ENCODE assay signal across 25 cellular contexts in genomic region chr1:202405928-202406327, GRCh38. TPM values are rescaled to one million over a fixed set of nuclear protein-coding genes. Genes with fewer than 3 reads are reported as not detected.
DNase-seq lines count a peak whose midpoint lies in the region; ATAC-seq and TF ChIP-seq lines count a peak whose summit lies in the region.
"Had no signal": no experiment of that assay in that cellular context is flagged by ENCODE, and none has a peak within 500 bp of the region (broad histone marks: within the 10 kb centered on the region; RNA-seq: fewer than 3 reads in every experiment).

No MANE protein-coding gene starts in this region.

- DNase-seq in M059J (ENCODE audit: low read depth) (peak; percentile 7), cerebellar nuclear complex (lab: John Stamatoyannopoulos, UW) (peak; percentile 27 to 79), left ventricle myocardium superior (no peak), gastrocnemius medialis (peak; percentile 71 to 73), mucosa of gallbladder (ENCODE audit: low spot score) (no peak), upper lobe of left lung (no peak)
- DNase-seq in naive thymus-derived CD4-positive, alpha-beta T cell: no peak
- DNase-seq: activated CD4-positive, alpha-beta memory T cell treated with anti-CD3 and anti-CD28 coated beads for 36 hours; activated CD8-positive, alpha-beta memory T cell treated with anti-CD3 and anti-CD28 coated beads, Interleukin-2, amount 50 U/mL, for 48 hours; DND-41; glutamatergic neuron; kidney; NCI-H1105; NCI-H2029 treated with DMSO at 0.1 percent for 48 hours; NCI-H69; posterior cingulate gyrus; stomach; T-helper 1 cell; trophoblast cell had no signal

- peaks cover 0 to 21% (median 18%) of the 10 kb centered on the region in 7 donors for H3K4me1 Mint-ChIP-seq in naive thymus-derived CD4-positive, alpha-beta T cell
- H3K4me1 Mint-ChIP-seq: neural crest cell had no signal

- TF ChIP-seq POLR2A in gastrocnemius medialis (IDR thresholded peaks at IDR 0.05) (peak in 1 of 2 donors; percentile 70), upper lobe of left lung (IDR thresholded peaks at IDR 0.05) (no peak)

- no peaks in the 10 kb centered on the region for H3K9me3 ChIP-seq in gastrocnemius medialis
- no peaks in the 10 kb centered on the region for H3K9me3 ChIP-seq in naive thymus-derived CD4-positive, alpha-beta T cell (ENCODE audit: control insufficient read depth in 2 of 3, low read length in 3 of 3)
- H3K9me3 ChIP-seq in upper lobe of left lung: no peaks in the 10 kb centered on the region
- H3K9me3 ChIP-seq: stomach had no signal

- peak overlapping the region; percentile 86 to 98 (median 92) for H3K27ac ChIP-seq in gastrocnemius medialis
- no peak overlapping the region for H3K27ac ChIP-seq in naive thymus-derived CD4-positive, alpha-beta T cell (ENCODE audit: low read depth, low read length)
- no peak overlapping the region for H3K27ac ChIP-seq in upper lobe of left lung
- H3K27ac ChIP-seq: C4-2B, skin epidermis, stomach had no signal

- no peaks in the 10 kb centered on the region for H3K27me3 Mint-ChIP-seq in naive thymus-derived CD4-positive, alpha-beta T cell
- H3K27me3 Mint-ChIP-seq: activated CD4-positive, alpha-beta memory T cell treated with anti-CD3 and anti-CD28 coated beads for 36 hours; activated naive CD4-positive, alpha-beta T cell treated with anti-CD3 and anti-CD28 coated beads, Interleukin-2, amount 50 U/mL, for 24 hours; activated T-helper 17 cell treated with anti-CD3 and anti-CD28 coated beads, Interleukin-2, amount 50 U/mL, for 72 hours had no signal

- H3K4me3 Mint-ChIP-seq in naive thymus-derived CD4-positive, alpha-beta T cell: no peak overlapping the region
- H3K4me3 Mint-ChIP-seq: activated CD4-positive, alpha-beta memory T cell treated with anti-CD3 and anti-CD28 coated beads for 36 hours; activated naive CD4-positive, alpha-beta T cell treated with anti-CD3 and anti-CD28 coated beads, Interleukin-2, amount 50 U/mL, for 24 hours; activated T-helper 17 cell treated with anti-CD3 and anti-CD28 coated beads, Interleukin-2, amount 50 U/mL, for 72 hours; neural crest cell had no signal

- H3K36me3 Mint-ChIP-seq in naive thymus-derived CD4-positive, alpha-beta T cell: no peaks in the 10 kb centered on the region
- H3K36me3 Mint-ChIP-seq: activated CD4-positive, alpha-beta memory T cell treated with anti-CD3 and anti-CD28 coated beads for 36 hours; activated naive CD4-positive, alpha-beta T cell treated with anti-CD3 and anti-CD28 coated beads, Interleukin-2, amount 50 U/mL, for 24 hours had no signal

- TF ChIP-seq CTCF in gastrocnemius medialis (IDR thresholded peaks at IDR 0.05 in 4 of 5, conservative IDR thresholded peaks at IDR 0.05 in 1 of 5) (peak in 1 of 5 experiments; percentile 14), upper lobe of left lung (IDR thresholded peaks at IDR 0.05) (no peak)

- no peak for TF ChIP-seq EP300 in upper lobe of left lung (IDR thresholded peaks at IDR 0.05)

- intact Hi-C loops in left ventricle myocardium superior (cut with micrococcal nuclease) (no loop called here), gastrocnemius medialis (cut with DNase I; ENCODE audit: low total_unique reads) (no loop called here)
- intact Hi-C loops in naive thymus-derived CD4-positive, alpha-beta T cell (cut with micrococcal nuclease): no loop called here

- in situ Hi-C loops in gastrocnemius medialis (cut with MboI; ENCODE audit: low sequenced_read_pairs in 4 of 4): no loop called here

- WGBS in upper lobe of left lung, 2 donors: 97 to 100% methylated on average over 1 of the region's 1 CpG

- no peaks in the 10 kb centered on the region for H3K36me3 ChIP-seq in gastrocnemius medialis
- H3K36me3 ChIP-seq in naive thymus-derived CD4-positive, alpha-beta T cell (ENCODE audit: control insufficient read depth in 2 of 3, insufficient read depth in 3 of 3, low read length in 3 of 3): no peaks in the 10 kb centered on the region
- no peaks in the 10 kb centered on the region for H3K36me3 ChIP-seq in upper lobe of left lung
- H3K36me3 ChIP-seq: stomach had no signal

- H3K4me1 ChIP-seq in gastrocnemius medialis: peaks cover 73 to 80% of the 10 kb centered on the region in 2 donors
- H3K4me1 ChIP-seq in naive thymus-derived CD4-positive, alpha-beta T cell (ENCODE audit: control insufficient read depth in 2 of 2, insufficient read depth in 2 of 2, low read length in 2 of 2): no peaks in the 10 kb centered on the region
- H3K4me1 ChIP-seq in upper lobe of left lung: no peaks in the 10 kb centered on the region

- ATAC-seq in left ventricle myocardium superior (peak; percentile 38), gastrocnemius medialis (peak; percentile 66 to 72), upper lobe of left lung (ENCODE audit: low FRiP score in 2 of 2) (no peak)
- ATAC-seq in naive thymus-derived CD4-positive, alpha-beta T cell: no peak
- ATAC-seq: activated T-helper 17 cell treated with anti-CD3 and anti-CD28 coated beads, Interleukin-2, amount 50 U/mL, for 72 hours had no signal

- POLR2A ChIA-PET in naive thymus-derived CD4-positive, alpha-beta T cell (lab: Charles Lee): no interaction called here

- H3K4me3 ChIP-seq in gastrocnemius medialis (peak overlapping the region in 2 of 4 donors; percentile 1 to 7), upper lobe of left lung (no peak overlapping the region)
- H3K4me3 ChIP-seq in naive thymus-derived CD4-positive, alpha-beta T cell (ENCODE audit: low read length): no peak overlapping the region
- H3K4me3 ChIP-seq: lung, skin epidermis, stomach had no signal

- H3K27me3 ChIP-seq in gastrocnemius medialis (no peaks in the 10 kb centered on the region), upper lobe of left lung (no peaks in the 10 kb centered on the region)
- H3K27me3 ChIP-seq in naive thymus-derived CD4-positive, alpha-beta T cell (ENCODE audit: control insufficient read depth in 2 of 2, insufficient read depth in 2 of 2, low read length in 2 of 2): no peaks in the 10 kb centered on the region
- H3K27me3 ChIP-seq: stomach had no signal

- CTCF ChIA-PET in naive thymus-derived CD4-positive, alpha-beta T cell (lab: Charles Lee): no interaction called here

- H3K27ac Mint-ChIP-seq in naive thymus-derived CD4-positive, alpha-beta T cell: no peak overlapping the region
- H3K27ac Mint-ChIP-seq: activated CD4-positive, alpha-beta memory T cell treated with anti-CD3 and anti-CD28 coated beads for 36 hours; activated naive CD4-positive, alpha-beta T cell treated with anti-CD3 and anti-CD28 coated beads, Interleukin-2, amount 50 U/mL, for 24 hours; activated T-helper 17 cell treated with anti-CD3 and anti-CD28 coated beads, Interleukin-2, amount 50 U/mL, for 72 hours had no signal

- H3K9me3 Mint-ChIP-seq in naive thymus-derived CD4-positive, alpha-beta T cell: no peaks in the 10 kb centered on the region
- H3K9me3 Mint-ChIP-seq: activated CD4-positive, alpha-beta memory T cell treated with anti-CD3 and anti-CD28 coated beads for 36 hours; activated naive CD4-positive, alpha-beta T cell treated with anti-CD3 and anti-CD28 coated beads, Interleukin-2, amount 50 U/mL, for 24 hours; activated T-helper 17 cell treated with anti-CD3 and anti-CD28 coated beads, Interleukin-2, amount 50 U/mL, for 72 hours; neural crest cell had no signal

RNA-seq across cellular contexts. Expression of gene PPP1R12B, which starts 57.4 kb away (rescaled TPM):
- 4.1 and 9.3 TPM in 2 replicates for total RNA-seq in M059J (2014; rRNA removed; shearing (Covaris generic))
- total RNA-seq in left ventricle myocardium superior: 667 TPM
- total RNA-seq in gastrocnemius medialis: 100 to 1,000 TPM; 127 to 207 (median 139) TPM
- 10 to 100 TPM; 23.6 to 38.1 (median 31.0) TPM for total RNA-seq in naive thymus-derived CD4-positive, alpha-beta T cell
- 1 to 10 TPM; 5.2 to 6.7 TPM for polyA plus RNA-seq in naive thymus-derived CD4-positive, alpha-beta T cell
- 194 TPM for total RNA-seq in mucosa of gallbladder
- total RNA-seq in upper lobe of left lung: 100 to 1,000 TPM in 1 of 6 donors, 10 to 100 TPM in 5; 27.6 to 120 (median 40.5) TPM

Comparison
In these comparisons a context has a peak if more than half of its experiments do, and no peak if none do; other contexts are left out.
1. DNase-seq: peak in M059J (single experiment), cerebellar nuclear complex (2 of 2) and gastrocnemius medialis (2 of 2); none in left ventricle myocardium superior (single experiment), naive thymus-derived CD4-positive, alpha-beta T cell (0 of 9), mucosa of gallbladder (single experiment) and upper lobe of left lung (0 of 2).
2. ATAC-seq: peak in left ventricle myocardium superior (single experiment) and gastrocnemius medialis (2 of 2); none in naive thymus-derived CD4-positive, alpha-beta T cell (single experiment) and upper lobe of left lung (0 of 2).
3. H3K27ac ChIP-seq: peak in gastrocnemius medialis (4 of 4); none in naive thymus-derived CD4-positive, alpha-beta T cell (single experiment) and upper lobe of left lung (0 of 4).